ENCODE assay signal across 21 cellular contexts in genomic region chr2:157220502-157220901, GRCh38. TPM values are rescaled to one million over a fixed set of nuclear protein-coding genes. Genes with fewer than 3 reads are reported as not detected.
"Had no signal": no experiment of that assay in that cellular context is flagged by ENCODE, and none has a peak within 500 bp of the region (broad histone marks: within the 10 kb centered on the region; RNA-seq: fewer than 3 reads in every experiment).

No MANE protein-coding gene starts in this region.

- DNase-seq: dermis blood vessel endothelial cell; dorsolateral prefrontal cortex; effector CD4-positive, alpha-beta T cell; effector memory CD4-positive, alpha-beta T cell; foreskin keratinocyte; heart left ventricle; hypothalamus; immature natural killer cell; left cardiac atrium; left lung; left ventricle myocardium superior; lower lobe of right lung; mesenchymal stem cell; mucosa of descending colon; naive B cell had no signal

- H2AFZ ChIP-seq: hepatocyte had no signal

- ATAC-seq: foreskin keratinocyte, gastroesophageal sphincter, heart left ventricle, left cardiac atrium, left lung, left ventricle myocardium superior, lower lobe of right lung, mucosa of descending colon had no signal

- H3K4me3 ChIP-seq: coronary artery, dorsolateral prefrontal cortex, esophagus muscularis mucosa, gastroesophageal sphincter, heart left ventricle, hepatocyte, left lung, lower lobe of right lung, mucosa of descending colon had no signal

- H3K27me3 ChIP-seq: esophagus muscularis mucosa, foreskin keratinocyte, gastroesophageal sphincter, heart left ventricle, hepatocyte, left lung had no signal

- H3K79me2 ChIP-seq: hepatocyte had no signal

- H3K27ac ChIP-seq: coronary artery, esophagus muscularis mucosa, foreskin keratinocyte, gastroesophageal sphincter, heart left ventricle, hepatocyte, left lung, lower lobe of right lung had no signal

- H3K4me2 ChIP-seq: hepatocyte had no signal

- H3K36me3 ChIP-seq: esophagus muscularis mucosa, gastroesophageal sphincter, heart left ventricle, left lung, lower lobe of right lung had no signal

- H3K9me3 ChIP-seq: esophagus muscularis mucosa, gastroesophageal sphincter, heart left ventricle, left lung, lower lobe of right lung, mucosa of descending colon had no signal

- H3K4me1 ChIP-seq: esophagus muscularis mucosa, foreskin keratinocyte, gastroesophageal sphincter, heart left ventricle, left lung, lower lobe of right lung had no signal

RNA-seq across cellular contexts. Expression of gene GALNT5, which starts 37.0 kb away (rescaled TPM):
- total RNA-seq: endothelial cell of umbilical vein, mesenteric fat pad had no signal
- polyA plus RNA-seq: endothelial cell of umbilical vein, immature natural killer cell had no signal
